Comparison of ENCODE assay signal across 8 cellular contexts in the genomic region with DNA sequence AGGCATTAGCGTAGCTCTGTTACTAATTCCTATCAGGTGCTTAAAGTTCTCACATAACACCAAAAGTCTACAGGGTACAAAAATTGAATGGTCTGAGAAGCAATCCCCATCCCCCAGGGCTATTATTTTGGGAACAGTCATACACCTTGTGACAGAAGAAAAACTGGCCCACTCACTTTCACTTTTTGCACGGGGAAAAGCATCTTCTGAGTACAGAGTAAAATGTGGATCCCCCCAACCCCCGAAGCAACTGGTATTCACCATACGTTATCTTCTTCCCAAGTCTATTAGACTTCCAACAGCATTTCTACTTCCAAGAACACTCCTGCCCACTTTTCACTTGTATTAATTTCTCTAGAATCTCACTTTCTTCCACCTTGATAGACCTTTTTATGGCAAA.
A peak's percentile ranks its signal among the peaks of the same experiment; 100 is the strongest.
DNase-seq lines count a peak whose midpoint lies in the region; ATAC-seq and TF ChIP-seq lines count a peak whose summit lies in the region.

No MANE protein-coding gene starts in this region.

- peaks cover 21% of the 10 kb centered on the region for H3K36me3 Mint-ChIP-seq in activated naive CD4-positive, alpha-beta T cell treated with anti-CD3 and anti-CD28 coated beads, Interleukin-2, amount 10 ng/mL, durations not matched to agents 7 days and 5 days
- peaks cover 26% of the 10 kb centered on the region for H3K36me3 Mint-ChIP-seq in effector memory CD8-positive, alpha-beta T cell (ENCODE audit: insufficient read depth)
- peaks cover 21% of the 10 kb centered on the region for H3K36me3 Mint-ChIP-seq in stimulated activated memory B cell treated with anti-CD40 and anti-IgM and Interleukin-4, amounts not matched to agents 10 μg/mL and 1 μg/mL and 100 μg/mL, for 72 hours

- no peaks in the 10 kb centered on the region for H3K9me3 Mint-ChIP-seq in activated naive CD4-positive, alpha-beta T cell treated with anti-CD3 and anti-CD28 coated beads, Interleukin-2, amount 10 ng/mL, durations not matched to agents 7 days and 5 days
- H3K9me3 Mint-ChIP-seq in effector memory CD8-positive, alpha-beta T cell = no peaks in the 10 kb centered on the region
- H3K9me3 Mint-ChIP-seq in stimulated activated memory B cell treated with anti-CD40 and anti-IgM and Interleukin-4, amounts not matched to agents 10 μg/mL and 1 μg/mL and 100 μg/mL, for 72 hours = no peaks in the 10 kb centered on the region

- H3K4me3 Mint-ChIP-seq in activated naive CD4-positive, alpha-beta T cell treated with anti-CD3 and anti-CD28 coated beads, Interleukin-2, amount 10 ng/mL, durations not matched to agents 7 days and 5 days = peak overlapping the region; percentile 64
- peak overlapping the region; percentile 66 to 79 for H3K4me3 Mint-ChIP-seq in effector memory CD8-positive, alpha-beta T cell
- peak overlapping the region; percentile 67 for H3K4me3 Mint-ChIP-seq in stimulated activated memory B cell treated with anti-CD40 and anti-IgM and Interleukin-4, amounts not matched to agents 10 μg/mL and 1 μg/mL and 100 μg/mL, for 72 hours

- CTCF ChIA-PET in activated naive CD4-positive, alpha-beta T cell treated with anti-CD3 and anti-CD28 coated beads, Interleukin-2, amount 10 ng/mL, durations not matched to agents 7 days and 5 days (lab: Charles Lee) = interaction anchor here (1.0 to 3.8 kb wide), 6 partner anchors 11 to 163 kb away, joined by 4 to 42 read pairs (median 8); partner anchors contain the start of gene MIF4GD
- CTCF ChIA-PET in RWPE1 (lab: Yijun Ruan, JAX) = interaction anchor here (0.7 to 1.1 kb wide), 2 partner anchors 8 to 9 kb away, joined by 3 to 4 read pairs; no protein-coding TSS in a partner anchor

- H3K27ac ChIP-seq in RWPE1 = peak overlapping the region; percentile 43

- no peak for ATAC-seq in effector memory CD8-positive, alpha-beta T cell (replicated peaks)
- ATAC-seq in stimulated activated memory B cell treated with anti-CD40 and anti-IgM and Interleukin-4, amounts not matched to agents 10 μg/mL and 1 μg/mL and 100 μg/mL, for 72 hours = no peak

- no peaks in the 10 kb centered on the region for H3K27me3 Mint-ChIP-seq in activated naive CD4-positive, alpha-beta T cell treated with anti-CD3 and anti-CD28 coated beads, Interleukin-2, amount 10 ng/mL, durations not matched to agents 7 days and 5 days
- no peaks in the 10 kb centered on the region for H3K27me3 Mint-ChIP-seq in effector memory CD8-positive, alpha-beta T cell
- no peaks in the 10 kb centered on the region for H3K27me3 Mint-ChIP-seq in stimulated activated memory B cell treated with anti-CD40 and anti-IgM and Interleukin-4, amounts not matched to agents 10 μg/mL and 1 μg/mL and 100 μg/mL, for 72 hours

- POLR2A ChIA-PET in RWPE1 (lab: Yijun Ruan, JAX; ENCODE audit: low non-redundant PET) = no interaction called here

- TF ChIP-seq CTCF in RWPE1 (conservative IDR thresholded peaks at IDR 0.05; ENCODE audit: low read depth) = no peak

- H3K27ac Mint-ChIP-seq in activated naive CD4-positive, alpha-beta T cell treated with anti-CD3 and anti-CD28 coated beads, Interleukin-2, amount 10 ng/mL, durations not matched to agents 7 days and 5 days = peak overlapping the region; percentile 90
- peak overlapping the region; percentile 88 to 91 for H3K27ac Mint-ChIP-seq in effector memory CD8-positive, alpha-beta T cell
- peak overlapping the region; percentile 100 for H3K27ac Mint-ChIP-seq in stimulated activated memory B cell treated with anti-CD40 and anti-IgM and Interleukin-4, amounts not matched to agents 10 μg/mL and 1 μg/mL and 100 μg/mL, for 72 hours

- H3K4me1 Mint-ChIP-seq in activated naive CD4-positive, alpha-beta T cell treated with anti-CD3 and anti-CD28 coated beads, Interleukin-2, amount 10 ng/mL, durations not matched to agents 7 days and 5 days = peaks cover 41% of the 10 kb centered on the region
- peaks cover 43 to 51% of the 10 kb centered on the region in 2 donors for H3K4me1 Mint-ChIP-seq in effector memory CD8-positive, alpha-beta T cell (ENCODE audit: low read depth in 2 of 2)
- H3K4me1 Mint-ChIP-seq in stimulated activated memory B cell treated with anti-CD40 and anti-IgM and Interleukin-4, amounts not matched to agents 10 μg/mL and 1 μg/mL and 100 μg/mL, for 72 hours = peaks cover 75% of the 10 kb centered on the region

- DNase-seq in activated naive CD4-positive, alpha-beta T cell treated with anti-CD3 and anti-CD28 coated beads, Interleukin-2, amount 10 ng/mL, durations not matched to agents 7 days and 5 days = no peak
- no peak for DNase-seq in activated naive CD4-positive, alpha-beta T cell (lab: John Stamatoyannopoulos, UW)
- DNase-seq in RWPE1 (ENCODE audit: low spot score) (no peak), NCI-H510A treated with DMSO at 0.1 percent for 48 hours (lab: John Stamatoyannopoulos, UW) (no peak), D341Med (ENCODE audit: low spot score) (no peak)
- no peak for DNase-seq in effector memory CD8-positive, alpha-beta T cell
- no peak for DNase-seq in stimulated activated naive CD4-positive, alpha-beta T cell treated with Interleukin-2 at 50 U/mL for 16 hours (lab: John Stamatoyannopoulos, UW)
